Comparison of ENCODE assay signal across 10 cellular contexts in the genomic region with DNA sequence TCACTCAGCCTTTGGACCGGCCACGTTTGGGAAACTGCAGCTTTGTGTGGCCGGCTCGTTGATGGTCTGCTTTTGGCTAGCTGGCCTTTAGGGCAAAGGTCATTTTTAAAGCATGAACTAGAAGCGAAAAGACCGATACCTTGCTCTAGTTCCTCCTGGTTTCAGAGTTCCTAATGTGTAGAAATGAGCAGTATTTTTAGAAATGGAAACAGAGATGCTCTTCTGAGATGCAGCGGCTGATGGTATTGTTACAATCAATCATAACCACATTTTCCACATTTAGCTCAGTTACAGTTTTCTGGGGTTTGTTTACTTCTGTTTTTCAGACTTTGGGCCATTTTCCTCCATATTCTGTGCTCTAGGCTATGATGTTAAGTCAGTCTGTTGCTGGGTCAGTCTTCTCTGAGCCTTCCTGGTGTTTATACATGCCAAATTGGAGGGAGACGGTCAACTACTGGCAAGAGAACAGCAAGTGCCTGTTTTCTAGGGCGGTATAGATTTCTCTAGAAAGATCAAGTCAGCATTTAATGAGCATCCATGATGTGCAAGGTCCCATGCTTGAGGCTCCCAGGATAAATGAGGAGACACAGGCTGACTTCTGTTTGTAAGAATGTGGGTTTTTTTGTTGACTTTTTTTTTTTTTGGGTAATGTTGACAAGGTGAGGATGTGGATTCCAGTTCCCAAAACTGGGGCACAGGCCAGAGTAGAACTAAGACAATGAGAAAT. TPM values are rescaled to one million over a fixed set of nuclear protein-coding genes. Genes with fewer than 3 reads are reported as not detected.
A peak's percentile ranks its signal among the peaks of the same experiment; 100 is the strongest.
DNase-seq lines count a peak whose midpoint lies in the region; ATAC-seq and TF ChIP-seq lines count a peak whose summit lies in the region.
"Had no signal": no experiment of that assay in that cellular context is flagged by ENCODE, and none has a peak within 500 bp of the region (broad histone marks: within the 10 kb centered on the region; RNA-seq: fewer than 3 reads in every experiment).

No MANE protein-coding gene starts in this region.

- DNase-seq in GM12864 (ENCODE audit: low read depth) (peak; percentile 21), foreskin keratinocyte (no peak), NCI-H774 (lab: John Stamatoyannopoulos, UW) (no peak), mucosa of descending colon (no peak), middle frontal gyrus (ENCODE audit: extremely low spot score, low spot score) (no peak), NCI-H2081 (lab: John Stamatoyannopoulos, UW) (no peak)
- DNase-seq: cortex of kidney, SIG-M5 had no signal

- no peaks in the 10 kb centered on the region for H3K4me1 ChIP-seq in foreskin keratinocyte
- no peaks in the 10 kb centered on the region for H3K4me1 ChIP-seq in mucosa of descending colon (ENCODE audit: low read depth)

- no peaks in the 10 kb centered on the region for H3K9me3 ChIP-seq in mucosa of descending colon

- H3K4me3 ChIP-seq in GM12864 (ENCODE audit: low read depth, low read length) (no peak overlapping the region), mucosa of descending colon (no peak overlapping the region)

- ATAC-seq in GM21360 (IDR thresholded peaks at IDR 0.05; ENCODE audit: unreplicated experiment) (peak; percentile 92), HG03442 (IDR thresholded peaks at IDR 0.05; ENCODE audit: unreplicated experiment) (peak; percentile 92), foreskin keratinocyte (no peak), mucosa of descending colon (no peak)

- peak overlapping the region; percentile 88 for H3K27ac ChIP-seq in foreskin keratinocyte

- TF ChIP-seq CTCF in GM12864 (IDR thresholded peaks at IDR 0.05; ENCODE audit: low read depth, low read length, missing control alignments), result no peak
- no peak for TF ChIP-seq CTCF in foreskin keratinocyte (conservative IDR thresholded peaks at IDR 0.05)
- TF ChIP-seq CTCF in mucosa of descending colon (IDR thresholded peaks at IDR 0.05), result no peak

- H3K36me3 ChIP-seq in mucosa of descending colon (ENCODE audit: low read depth), result no peaks in the 10 kb centered on the region

- intact Hi-C loops in mucosa of descending colon (cut with DNase I, micrococcal nuclease), result no loop called here

- no peaks in the 10 kb centered on the region for H3K27me3 ChIP-seq in foreskin keratinocyte

RNA-seq across cellular contexts. Expression of gene RNF144A, which starts 28.0 kb away (rescaled TPM):
- 6.5 and 7.5 TPM in 2 replicates for total RNA-seq in foreskin keratinocyte
- 2.2 TPM in 2 replicates for polyA plus RNA-seq in foreskin keratinocyte
- total RNA-seq in mucosa of descending colon, result 10 to 100 TPM; 14.3 to 18.7 (median 18.3) TPM

Comparison
In these comparisons a context has a peak if more than half of its experiments do, and no peak if none do; other contexts are left out.
1. ATAC-seq: peak in GM21360 (single experiment) and HG03442 (single experiment); none in foreskin keratinocyte (single experiment) and mucosa of descending colon (single experiment).